Comparison of ENCODE assay signal across 8 cellular contexts in genomic region chr19:51365211-51366049, GRCh38. TPM values are rescaled to one million over a fixed set of nuclear protein-coding genes. Genes with fewer than 3 reads are reported as not detected.
DNase-seq lines count a peak whose midpoint lies in the region; ATAC-seq and TF ChIP-seq lines count a peak whose summit lies in the region.

No MANE protein-coding gene starts in this region.

- peak overlapping the region; percentile 94 for H3K4me2 ChIP-seq in trophoblast cell (ENCODE audit: low read length)

- peak overlapping the region; percentile 17 for H2AK5ac ChIP-seq in trophoblast cell (ENCODE audit: low read length)

- peak; percentile 20 for ATAC-seq in CD4-positive, alpha-beta T cell (ENCODE audit: poor library complexity)
- ATAC-seq in activated T-helper 17 cell treated with anti-CD3 and anti-CD28 coated beads, Interleukin-2, amount 50 U/mL, for 72 hours (replicated peaks): no peak
- no peak for ATAC-seq in GM18873 (IDR thresholded peaks at IDR 0.05; ENCODE audit: low FRiP score, unreplicated experiment)

- 39% methylated on average over 12 of the region's 12 CpGs for WGBS in HUES64
- no CpG with 5 or more reads among the region's 12 CpGs for WGBS in trophoblast cell (ENCODE audit: extremely low coverage, insufficient coverage, insufficient read length)

- H2BK12ac ChIP-seq in trophoblast cell (ENCODE audit: low read length): peak overlapping the region; percentile 25

- intact Hi-C loops in CD4-positive, alpha-beta T cell (cut with DNase I, micrococcal nuclease): loop anchor here in 1 of 2 experiments (10.0 kb wide), 1 partner anchor 229 kb away; no protein-coding TSS in a partner anchor
- intact Hi-C loops in head of caudate nucleus (cut with DNase I): no loop called here

- H3K27me3 Mint-ChIP-seq in CD4-positive, alpha-beta T cell: no peaks in the 10 kb centered on the region
- H3K27me3 Mint-ChIP-seq in activated T-helper 17 cell treated with anti-CD3 and anti-CD28 coated beads, Interleukin-2, amount 50 U/mL, for 72 hours: no peaks in the 10 kb centered on the region

- H3K4me1 ChIP-seq in HUES64 (ENCODE audit: insufficient read depth, low read length): peaks cover 15% of the 10 kb centered on the region
- peaks cover 18 to 22% of the 10 kb centered on the region in 2 experiments for H3K4me1 ChIP-seq in trophoblast cell (ENCODE audit: control insufficient read depth in 1 of 2, insufficient read depth in 2 of 2, low read length in 2 of 2)

- H4K12ac ChIP-seq in trophoblast cell (ENCODE audit: low read depth, low read length): peak overlapping the region; percentile 26

- peak overlapping the region; percentile 65 for H3K9ac ChIP-seq in HUES64 (ENCODE audit: low read depth, low read length)
- peak overlapping the region; percentile 91 for H3K9ac ChIP-seq in trophoblast cell (ENCODE audit: low read length)

- peak overlapping the region; percentile 56 for H3K18ac ChIP-seq in trophoblast cell (ENCODE audit: low read length)

- peak overlapping the region; percentile 57 for H4K91ac ChIP-seq in trophoblast cell (ENCODE audit: low read depth, low read length)

- no peak overlapping the region for H3K23ac ChIP-seq in trophoblast cell (ENCODE audit: low read length)

- peaks cover 12% of the 10 kb centered on the region for H3K36me3 Mint-ChIP-seq in CD4-positive, alpha-beta T cell (ENCODE audit: low read depth)
- H3K36me3 Mint-ChIP-seq in activated T-helper 17 cell treated with anti-CD3 and anti-CD28 coated beads, Interleukin-2, amount 50 U/mL, for 72 hours (ENCODE audit: low read depth): peaks cover 33% of the 10 kb centered on the region

- peak overlapping the region; percentile 11 for H2BK5ac ChIP-seq in trophoblast cell (ENCODE audit: low read depth, low read length, poor library complexity)

- H3K79me1 ChIP-seq in trophoblast cell (ENCODE audit: low read length): peaks cover 26% of the 10 kb centered on the region

- peak overlapping the region; percentile 96 for H3K4me3 Mint-ChIP-seq in CD4-positive, alpha-beta T cell
- peak overlapping the region; percentile 100 for H3K4me3 Mint-ChIP-seq in activated T-helper 17 cell treated with anti-CD3 and anti-CD28 coated beads, Interleukin-2, amount 50 U/mL, for 72 hours

- H3K79me2 ChIP-seq in trophoblast cell (ENCODE audit: control insufficient read depth, insufficient read depth, low read length, poor library complexity): peaks cover 16% of the 10 kb centered on the region

- peaks cover 61% of the 10 kb centered on the region for H3K4me1 Mint-ChIP-seq in CD4-positive, alpha-beta T cell (ENCODE audit: low read depth)
- H3K4me1 Mint-ChIP-seq in activated T-helper 17 cell treated with anti-CD3 and anti-CD28 coated beads, Interleukin-2, amount 50 U/mL, for 72 hours: peaks cover 27% of the 10 kb centered on the region

- no peaks in the 10 kb centered on the region for H3K9me3 ChIP-seq in CD4-positive, alpha-beta T cell (ENCODE audit: control insufficient read depth, low read length)
- no peaks in the 10 kb centered on the region for H3K9me3 ChIP-seq in HUES64 (ENCODE audit: insufficient read depth, low read depth, low read length)
- no peaks in the 10 kb centered on the region for H3K9me3 ChIP-seq in trophoblast cell (ENCODE audit: insufficient read depth, low read depth, low read length)

- H3K27ac ChIP-seq in CD4-positive, alpha-beta T cell (ENCODE audit: low read depth, low read length): peak overlapping the region; percentile 69
- H3K27ac ChIP-seq in HUES64 (ENCODE audit: low read depth, low read length): peak overlapping the region; percentile 43; the same call in 1 of the 2 replicates
- H3K27ac ChIP-seq in trophoblast cell (ENCODE audit: low read depth, low read length): peak overlapping the region; percentile 29

- H3K4me3 ChIP-seq in HUES64 (ENCODE audit: low read length) (peak overlapping the region; percentile 70), trophoblast cell (ENCODE audit: low read depth, low read length) (peak overlapping the region; percentile 81)

- no peaks in the 10 kb centered on the region for H3K27me3 ChIP-seq in CD4-positive, alpha-beta T cell (ENCODE audit: control insufficient read depth, insufficient read depth, low read length)
- H3K27me3 ChIP-seq in HUES64 (ENCODE audit: insufficient read depth, low read length): no peaks in the 10 kb centered on the region
- H3K27me3 ChIP-seq in trophoblast cell (ENCODE audit: insufficient read depth, low read length): no peaks in the 10 kb centered on the region

- no peaks in the 10 kb centered on the region for H3K9me3 Mint-ChIP-seq in CD4-positive, alpha-beta T cell
- no peaks in the 10 kb centered on the region for H3K9me3 Mint-ChIP-seq in activated T-helper 17 cell treated with anti-CD3 and anti-CD28 coated beads, Interleukin-2, amount 50 U/mL, for 72 hours

- DNase-seq in CD4-positive, alpha-beta T cell: no peak
- DNase-seq in head of caudate nucleus (peak in 23 of 42 donors; percentile 7 to 55 (median 20)), trophoblast cell (peak in 1 of 2 donors; percentile 25), DMS53 treated with DMSO at 0.1 percent for 48 hours (lab: John Stamatoyannopoulos, UW; ENCODE audit: unreplicated experiment) (no peak), NCI-H1436 treated with DMSO at 0.1 percent for 48 hours (lab: John Stamatoyannopoulos, UW) (no peak)

- POLR2A ChIA-PET in CD4-positive, alpha-beta T cell (lab: Charles Lee): interaction anchor here (0.8 to 1.6 kb wide), 6 partner anchors 11 to 76 kb away, joined by 3 to 7 read pairs (median 4); partner anchors contain the start of gene VSIG10L

- TF ChIP-seq CTCF in CD4-positive, alpha-beta T cell (IDR thresholded peaks at IDR 0.05): no peak

- H2AFZ ChIP-seq in trophoblast cell (ENCODE audit: insufficient read depth, low read length, poor library complexity): peak overlapping the region; percentile 59

- peak overlapping the region; percentile 18 for H2BK120ac ChIP-seq in trophoblast cell (ENCODE audit: insufficient read depth, low read length, poor library complexity)

- peak overlapping the region; percentile 64 for H4K8ac ChIP-seq in trophoblast cell (ENCODE audit: low read depth, low read length)

- peak overlapping the region; percentile 35 for H3K4ac ChIP-seq in trophoblast cell (ENCODE audit: low read depth, low read length)

- CTCF ChIA-PET in CD4-positive, alpha-beta T cell (lab: Charles Lee): no interaction called here

- H3K27ac Mint-ChIP-seq in CD4-positive, alpha-beta T cell: peak overlapping the region; percentile 84
- H3K27ac Mint-ChIP-seq in activated T-helper 17 cell treated with anti-CD3 and anti-CD28 coated beads, Interleukin-2, amount 50 U/mL, for 72 hours: peak overlapping the region; percentile 98

- H3K36me3 ChIP-seq in HUES64 (ENCODE audit: insufficient read depth, low read length) (no peaks in the 10 kb centered on the region), trophoblast cell (ENCODE audit: control insufficient read depth in 1 of 2, insufficient read depth in 2 of 2, low read length in 2 of 2) (no peaks in the 10 kb centered on the region)

- H3K14ac ChIP-seq in trophoblast cell (ENCODE audit: low read length): peak overlapping the region; percentile 68

RNA-seq across cellular contexts. Expression of gene ETFB, which starts 0.8 kb away (rescaled TPM):
- 10 to 100 TPM; 29.7 to 30.1 TPM for total RNA-seq in CD4-positive, alpha-beta T cell
- polyA plus RNA-seq in HUES64 (2013, experiment 1 of 2): 39.9 TPM
- 39.1 TPM for polyA plus RNA-seq in HUES64 (2013, experiment 2 of 2)
- total RNA-seq in activated T-helper 17 cell treated with anti-CD3 and anti-CD28 coated beads, Interleukin-2, amount 50 U/mL, for 72 hours: 100 to 1,000 TPM in 1 of 2 donors, 10 to 100 TPM in 1; 67.0 to 101 TPM
- 40.0 and 41.8 TPM in 2 replicates for polyA plus RNA-seq in trophoblast cell (2013)

RNA-seq across cellular contexts. Expression of gene CLDND2, which starts 3.4 kb away (rescaled TPM):
- under 1 TPM; 0.60 to 0.84 TPM for total RNA-seq in CD4-positive, alpha-beta T cell
- 0.75 TPM for polyA plus RNA-seq in HUES64 (2013, experiment 1 of 2)
- 1.1 TPM for polyA plus RNA-seq in HUES64 (2013, experiment 2 of 2)
- total RNA-seq in activated T-helper 17 cell treated with anti-CD3 and anti-CD28 coated beads, Interleukin-2, amount 50 U/mL, for 72 hours: 1 to 10 TPM in 1 of 2 donors, under 1 TPM in 1; 0.37 to 1.5 TPM
- polyA plus RNA-seq in trophoblast cell (2013): 3.0 and 3.2 TPM in 2 replicates

RNA-seq across cellular contexts. Expression of gene NKG7, which starts 7.0 kb away (rescaled TPM):
- total RNA-seq in CD4-positive, alpha-beta T cell: 1 to 10 TPM; 6.2 to 7.2 TPM
- not detected for polyA plus RNA-seq in HUES64 (2013, experiment 1 of 2)
- not detected for polyA plus RNA-seq in HUES64 (2013, experiment 2 of 2)
- 10 to 100 TPM; 15.2 to 19.8 TPM for total RNA-seq in activated T-helper 17 cell treated with anti-CD3 and anti-CD28 coated beads, Interleukin-2, amount 50 U/mL, for 72 hours
- polyA plus RNA-seq in trophoblast cell (2013): not detected in 2 replicates

RNA-seq across cellular contexts. Expression of gene LIM2, which starts 22.3 kb away (rescaled TPM):
- total RNA-seq in CD4-positive, alpha-beta T cell: not detected
- polyA plus RNA-seq in HUES64 (2013, experiment 1 of 2): not detected
- polyA plus RNA-seq in HUES64 (2013, experiment 2 of 2): not detected
- total RNA-seq in activated T-helper 17 cell treated with anti-CD3 and anti-CD28 coated beads, Interleukin-2, amount 50 U/mL, for 72 hours: under 1 TPM in 1 of 2 donors, not detected in 1; 0.40 TPM
- polyA plus RNA-seq in trophoblast cell (2013): not detected in 2 replicates

RNA-seq across cellular contexts. Expression of gene VSIG10L, which starts 23.5 kb away (rescaled TPM):
- total RNA-seq in CD4-positive, alpha-beta T cell: under 1 TPM; 0.11 to 0.14 TPM
- 5.7 TPM for polyA plus RNA-seq in HUES64 (2013, experiment 1 of 2)
- 7.2 TPM for polyA plus RNA-seq in HUES64 (2013, experiment 2 of 2)
- total RNA-seq in activated T-helper 17 cell treated with anti-CD3 and anti-CD28 coated beads, Interleukin-2, amount 50 U/mL, for 72 hours: 1 to 10 TPM; 1.2 to 5.2 TPM
- 2.9 TPM in 2 replicates for polyA plus RNA-seq in trophoblast cell (2013)

Comparison
In these comparisons a context has a peak if more than half of its experiments do, and no peak if none do; other contexts are left out.
1. DNase-seq: peak in head of caudate nucleus (23 of 42); none in CD4-positive, alpha-beta T cell (0 of 10), DMS53 treated with DMSO at 0.1 percent for 48 hours (single experiment) and NCI-H1436 treated with DMSO at 0.1 percent for 48 hours (single experiment).
2. Peak in every context shown above with its lines, with median percentiles within 50 percentile points of each other: H3K27ac ChIP-seq.